Comparison of ENCODE assay signal across 21 cellular contexts in the genomic region with DNA sequence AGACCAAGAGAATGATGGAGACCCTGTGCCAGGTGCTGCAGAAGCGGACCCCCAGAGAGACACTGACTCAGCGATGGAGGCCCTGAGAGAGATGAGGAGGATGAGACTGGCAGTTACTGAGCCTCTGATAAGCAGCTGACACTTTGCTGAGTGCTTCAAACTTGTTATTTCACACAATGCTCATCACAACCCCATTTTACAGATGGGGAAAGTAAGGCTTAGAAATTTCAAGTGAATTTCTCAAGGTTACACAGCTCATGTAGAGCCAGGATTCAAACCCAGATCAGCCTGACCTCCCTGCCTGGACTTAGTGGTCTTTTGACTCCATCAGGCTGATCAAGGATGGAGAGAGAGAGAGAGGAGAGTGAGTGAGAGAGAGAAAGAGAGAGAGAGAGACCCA.
"Had no signal": no experiment of that assay in that cellular context is flagged by ENCODE, and none has a peak within 500 bp of the region (broad histone marks: within the 10 kb centered on the region; RNA-seq: fewer than 3 reads in every experiment).

No MANE protein-coding gene starts in this region.

- H3K4me3 Mint-ChIP-seq: activated B cell treated with CpG ODN at 0.5 μM for 24 hours; activated CD4-positive, alpha-beta memory T cell treated with anti-CD3 and anti-CD28 coated beads for 36 hours; activated CD4-positive, alpha-beta T cell treated with anti-CD3 and anti-CD28 coated beads, Interleukin-2, amount 10 ng/mL, durations not matched to agents 24 days and 14 days; activated CD8-positive, alpha-beta T cell treated with anti-CD3 and anti-CD28 coated beads for 36 hours; activated naive CD4-positive, alpha-beta T cell treated with anti-CD3 and anti-CD28 coated beads for 36 hours; activated naive CD8-positive, alpha-beta T cell; activated naive CD8-positive, alpha-beta T cell treated with anti-CD3 and anti-CD28 coated beads, Interleukin-2, amount 10 ng/mL, durations not matched to agents 7 days and 5 days; activated naive CD8-positive, alpha-beta T cell treated with anti-CD3 and anti-CD28 coated beads, Interleukin-2, amount 50 U/mL, for 24 hours; activated T-cell treated with anti-CD3 and anti-CD28 coated beads, Interleukin-2, amount 50 U/mL, for 4 hours; central memory CD8-positive, alpha-beta T cell; T-helper 1 cell treated with Interleukin-12 subunit alpha and Interleukin-12 subunit beta and Interleukin-4 antibody, amounts not matched to agents 30 μg/mL and 1 μg/mL, for 36 hours; T-helper 2 cell treated with Interferon-gamma antibody and Interleukin-4, amounts not matched to agents 5 μg/mL and 100 μg/mL, for 36 hours had no signal

- FAIRE-seq: astrocyte, TTC549 had no signal

- H3K27ac ChIP-seq: body of pancreas, brain microvascular endothelial cell, breast epithelium, colonic mucosa had no signal

- H3K36me3 ChIP-seq: brain microvascular endothelial cell, breast epithelium, colonic mucosa had no signal

- H3K4me1 Mint-ChIP-seq: activated B cell treated with CpG ODN at 0.5 μM for 24 hours; activated CD4-positive, alpha-beta T cell treated with anti-CD3 and anti-CD28 coated beads, Interleukin-2, amount 10 ng/mL, durations not matched to agents 24 days and 14 days; activated naive CD8-positive, alpha-beta T cell treated with anti-CD3 and anti-CD28 coated beads, Interleukin-2, amount 10 ng/mL, durations not matched to agents 7 days and 5 days; central memory CD8-positive, alpha-beta T cell had no signal

- H3K4me1 ChIP-seq: body of pancreas, breast epithelium, colonic mucosa had no signal

- H3K4me3 ChIP-seq: body of pancreas, breast epithelium, colonic mucosa had no signal

- H3K36me3 Mint-ChIP-seq: activated CD4-positive, alpha-beta memory T cell treated with anti-CD3 and anti-CD28 coated beads for 36 hours; activated naive CD8-positive, alpha-beta T cell; activated naive CD8-positive, alpha-beta T cell treated with anti-CD3 and anti-CD28 coated beads, Interleukin-2, amount 10 ng/mL, durations not matched to agents 7 days and 5 days had no signal

- H3K27me3 Mint-ChIP-seq: activated naive CD8-positive, alpha-beta T cell; activated naive CD8-positive, alpha-beta T cell treated with anti-CD3 and anti-CD28 coated beads, Interleukin-2, amount 10 ng/mL, durations not matched to agents 7 days and 5 days had no signal

- H3K9me3 Mint-ChIP-seq: activated B cell treated with CpG ODN at 0.5 μM for 24 hours; activated CD4-positive, alpha-beta memory T cell treated with anti-CD3 and anti-CD28 coated beads for 36 hours; activated CD4-positive, alpha-beta T cell treated with anti-CD3 and anti-CD28 coated beads, Interleukin-2, amount 10 ng/mL, durations not matched to agents 24 days and 14 days; activated CD8-positive, alpha-beta T cell treated with anti-CD3 and anti-CD28 coated beads for 36 hours; activated naive CD4-positive, alpha-beta T cell treated with anti-CD3 and anti-CD28 coated beads for 36 hours; activated naive CD8-positive, alpha-beta T cell treated with anti-CD3 and anti-CD28 coated beads, Interleukin-2, amount 10 ng/mL, durations not matched to agents 7 days and 5 days; activated naive CD8-positive, alpha-beta T cell treated with anti-CD3 and anti-CD28 coated beads, Interleukin-2, amount 50 U/mL, for 24 hours; activated T-cell treated with anti-CD3 and anti-CD28 coated beads, Interleukin-2, amount 50 U/mL, for 4 hours; activated T-helper 2 cell treated with anti-CD3 and anti-CD28 coated beads, Interferon-gamma antibody, Interleukin-2, Interleukin-4, amounts not matched to agents 10 μg/mL and 5 μg/mL and 100 μg/mL, durations not matched to agents 14 hours and 24 hours and 36 hours; central memory CD8-positive, alpha-beta T cell; T-helper 1 cell treated with Interleukin-12 subunit alpha and Interleukin-12 subunit beta and Interleukin-4 antibody, amounts not matched to agents 30 μg/mL and 1 μg/mL, for 36 hours; T-helper 2 cell treated with Interferon-gamma antibody and Interleukin-4, amounts not matched to agents 5 μg/mL and 100 μg/mL, for 36 hours had no signal

- H3K27me3 ChIP-seq: body of pancreas, breast epithelium, colonic mucosa had no signal

- H3K9me3 ChIP-seq: body of pancreas, breast epithelium, colonic mucosa had no signal

- H3K27ac Mint-ChIP-seq: activated B cell treated with CpG ODN at 0.5 μM for 24 hours; activated CD4-positive, alpha-beta memory T cell treated with anti-CD3 and anti-CD28 coated beads for 36 hours; activated CD4-positive, alpha-beta T cell treated with anti-CD3 and anti-CD28 coated beads, Interleukin-2, amount 10 ng/mL, durations not matched to agents 24 days and 14 days; activated CD8-positive, alpha-beta T cell treated with anti-CD3 and anti-CD28 coated beads for 36 hours; activated naive CD4-positive, alpha-beta T cell treated with anti-CD3 and anti-CD28 coated beads for 36 hours; activated naive CD8-positive, alpha-beta T cell; activated naive CD8-positive, alpha-beta T cell treated with anti-CD3 and anti-CD28 coated beads, Interleukin-2, amount 10 ng/mL, durations not matched to agents 7 days and 5 days; activated naive CD8-positive, alpha-beta T cell treated with anti-CD3 and anti-CD28 coated beads, Interleukin-2, amount 50 U/mL, for 24 hours; activated T-helper 2 cell treated with anti-CD3 and anti-CD28 coated beads, Interferon-gamma antibody, Interleukin-2, Interleukin-4, amounts not matched to agents 10 μg/mL and 5 μg/mL and 100 μg/mL, durations not matched to agents 14 hours and 24 hours and 36 hours; T-helper 1 cell treated with Interleukin-12 subunit alpha and Interleukin-12 subunit beta and Interleukin-4 antibody, amounts not matched to agents 30 μg/mL and 1 μg/mL, for 36 hours; T-helper 2 cell treated with Interferon-gamma antibody and Interleukin-4, amounts not matched to agents 5 μg/mL and 100 μg/mL, for 36 hours had no signal

- DNase-seq: activated gamma-delta T cell, amniotic stem cell had no signal
